ENCODE assay signal across 12 cellular contexts in genomic region chr21:42614391-42614790, GRCh38. TPM values are rescaled to one million over a fixed set of nuclear protein-coding genes. Genes with fewer than 3 reads are reported as not detected.
DNase-seq lines count a peak whose midpoint lies in the region; ATAC-seq, FAIRE-seq and TF ChIP-seq lines count a peak whose summit lies in the region.
"Had no signal": no experiment of that assay in that cellular context is flagged by ENCODE, and none has a peak within 500 bp of the region (broad histone marks: within the 10 kb centered on the region; RNA-seq: fewer than 3 reads in every experiment).

No MANE protein-coding gene starts in this region.

- H3K27ac Mint-ChIP-seq in activated CD4-positive, alpha-beta T cell treated with anti-CD3 and anti-CD28 coated beads, Interleukin-2, amount 10 ng/mL, durations not matched to agents 24 days and 14 days: no peak overlapping the region
- H3K27ac Mint-ChIP-seq: HFFc6 had no signal

- H3K4me3 ChIP-seq in Loucy (ENCODE audit: low read length, poor library complexity, severe bottlenecking) (peak overlapping the region; percentile 70), K562 (no peak overlapping the region)
- H3K4me3 ChIP-seq: SJSA1 had no signal

- H3K4me1 Mint-ChIP-seq in activated CD4-positive, alpha-beta T cell treated with anti-CD3 and anti-CD28 coated beads, Interleukin-2, amount 10 ng/mL, durations not matched to agents 24 days and 14 days: peaks cover 11% of the 10 kb centered on the region

- TF ChIP-seq RAD21 in K562 (CRISPR knock-in tag; conservative IDR thresholded peaks at IDR 0.05 in 1 of 2, IDR thresholded peaks at IDR 0.05 in 1 of 2): no peak

- DNase-seq in activated CD4-positive, alpha-beta T cell treated with anti-CD3 and anti-CD28 coated beads, Interleukin-2, amount 10 ng/mL, durations not matched to agents 24 days and 14 days: peak; percentile 88
- DNase-seq in K562 (ENCODE audit: extremely low read depth in 1 of 4, low spot score in 3 of 4) (no peak), middle frontal gyrus (ENCODE audit: extremely low spot score, low spot score) (no peak), dermis blood vessel endothelial cell (no peak), erythroblast (lab: John Stamatoyannopoulos, UW) (no peak)
- peak; percentile 55 for DNase-seq in stimulated activated CD4-positive, alpha-beta T cell treated with anti-CD3 and anti-CD28 coated beads, Interleukin-1b, Interleukin-23, amount 100 ng/mL, for 48 hours
- DNase-seq: HFFc6, left ventricle myocardium superior, NCI-H1694 had no signal

- TF ChIP-seq POLR2A in K562 (conservative IDR thresholded peaks at IDR 0.05): no peak
- no peak for TF ChIP-seq POLR2A in erythroblast (IDR thresholded peaks at IDR 0.05; ENCODE audit: low read length)

- 7% methylated on average over 9 of the region's 9 CpGs for WGBS in K562 (ENCODE audit: insufficient coverage, low coverage, missing lambda C conversion rate)

- peak; percentile 16; the same call in 2 of the 3 replicates for ATAC-seq in K562
- ATAC-seq in HG02763 (IDR thresholded peaks at IDR 0.05; ENCODE audit: unreplicated experiment): no peak
- ATAC-seq: left ventricle myocardium superior had no signal

- H3K9me3 ChIP-seq in Loucy (ENCODE audit: insufficient read depth, low read depth, low read length) (peaks cover 6% of the 10 kb centered on the region; the same call in 1 of the 2 replicates), K562 (replicated peaks; ENCODE audit: control insufficient read depth, insufficient read depth, low read depth, low read length) (no peaks in the 10 kb centered on the region)

- H3K27me3 ChIP-seq in Loucy (ENCODE audit: insufficient read depth, low read length, poor library complexity, severe bottlenecking) (no peaks in the 10 kb centered on the region), K562 (ENCODE audit: control insufficient read depth in 2 of 2, insufficient read depth in 2 of 2, low read length in 2 of 2) (peaks cover 26 to 55% of the 10 kb centered on the region in 2 experiments)

- BruUV-seq in K562 (replicated peaks; lab: Mats Ljungman, UMichigan): no TSS peak

- no peaks in the 10 kb centered on the region for H3K9me1 ChIP-seq in K562 (ENCODE audit: control insufficient read depth, insufficient read depth, low read length)

- H2AFZ ChIP-seq in Loucy (ENCODE audit: low read length) (peak overlapping the region; percentile 83), K562 (ENCODE audit: low read depth, low read length) (no peak overlapping the region)

- peak overlapping the region; percentile 33 for H3K9ac ChIP-seq in Loucy (ENCODE audit: low read depth, low read length, poor library complexity, severe bottlenecking)
- no peak overlapping the region for H3K9ac ChIP-seq in K562 (ENCODE audit: insufficient read depth in 1 of 2, low read depth in 2 of 2, low read length in 2 of 2)

- H3K9me3 Mint-ChIP-seq in activated CD4-positive, alpha-beta T cell treated with anti-CD3 and anti-CD28 coated beads, Interleukin-2, amount 10 ng/mL, durations not matched to agents 24 days and 14 days: no peaks in the 10 kb centered on the region

- TF ChIP-seq CTCF in Loucy (conservative IDR thresholded peaks at IDR 0.05; ENCODE audit: low read length): no peak
- TF ChIP-seq CTCF in K562 (IDR thresholded peaks at IDR 0.05 in 2 of 3, conservative IDR thresholded peaks at IDR 0.05 in 1 of 3; ENCODE audit: insufficient read depth in 2 of 3, low read depth in 1 of 3, low read length in 3 of 3): no peak

- H4K20me1 ChIP-seq in Loucy (ENCODE audit: insufficient read depth, low read length, poor library complexity, severe bottlenecking) (no peaks in the 10 kb centered on the region), K562 (replicated peaks; ENCODE audit: control insufficient read depth, insufficient read depth, low read length) (peaks cover 5% of the 10 kb centered on the region; the same call in 1 of the 2 replicates)

- no peak for FAIRE-seq in K562 (lab: Jason Lieb, UNC)

- H3K27ac ChIP-seq in K562 (ENCODE audit: extremely low read depth, low read depth, low read length): no peak overlapping the region
- H3K27ac ChIP-seq: SJSA1 had no signal

- no peaks in the 10 kb centered on the region for H3F3A ChIP-seq in Loucy (ENCODE audit: low read depth)

- in situ Hi-C loops in K562 (cut with MboI): no loop called here

- no peaks in the 10 kb centered on the region for H3K79me2 ChIP-seq in Loucy (ENCODE audit: insufficient read depth, low read length)
- no peaks in the 10 kb centered on the region for H3K79me2 ChIP-seq in K562 (ENCODE audit: control insufficient read depth, insufficient read depth, low read length)

- H3K4me2 ChIP-seq in Loucy (ENCODE audit: low read depth, low read length, poor library complexity, severe bottlenecking): peak overlapping the region; percentile 90
- no peak overlapping the region; the same call in 1 of the 2 replicates for H3K4me2 ChIP-seq in K562 (ENCODE audit: insufficient read depth, low read length)

- H3K36me3 Mint-ChIP-seq in activated CD4-positive, alpha-beta T cell treated with anti-CD3 and anti-CD28 coated beads, Interleukin-2, amount 10 ng/mL, durations not matched to agents 24 days and 14 days (ENCODE audit: low read depth): no peaks in the 10 kb centered on the region

- TF ChIP-seq EP300 in K562 (IDR thresholded peaks at IDR 0.05; ENCODE audit: low read length): no peak

- peaks cover 13% of the 10 kb centered on the region for H3K27me3 Mint-ChIP-seq in activated CD4-positive, alpha-beta T cell treated with anti-CD3 and anti-CD28 coated beads, Interleukin-2, amount 10 ng/mL, durations not matched to agents 24 days and 14 days

- intact Hi-C loops in activated CD4-positive, alpha-beta T cell treated with anti-CD3 and anti-CD28 coated beads, Interleukin-2, amount 10 ng/mL, durations not matched to agents 24 days and 14 days (cut with micrococcal nuclease): loop anchor here (2.0 to 10.0 kb wide), 3 partner anchors 70 to 197 kb away; no protein-coding TSS in a partner anchor
- intact Hi-C loops in K562 (cut with micrococcal nuclease): no loop called here

- no peaks in the 10 kb centered on the region for H3K9me2 ChIP-seq in Loucy (replicated peaks; ENCODE audit: low read depth, low read length)

- CTCF ChIA-PET in K562 (lab: Yijun Ruan, JAX; ENCODE audit: low intra/inter-chr PET ratio): no interaction called here

- no peaks in the 10 kb centered on the region for H3K36me3 ChIP-seq in Loucy (ENCODE audit: insufficient read depth, low read length)
- H3K36me3 ChIP-seq in K562 (ENCODE audit: control insufficient read depth, insufficient read depth, low read length): no peaks in the 10 kb centered on the region
- H3K36me3 ChIP-seq: SJSA1 had no signal

- H3K4me3 Mint-ChIP-seq in activated CD4-positive, alpha-beta T cell treated with anti-CD3 and anti-CD28 coated beads, Interleukin-2, amount 10 ng/mL, durations not matched to agents 24 days and 14 days: no peak overlapping the region
- H3K4me3 Mint-ChIP-seq: HFFc6 had no signal

- POLR2A ChIA-PET in K562 (lab: Yijun Ruan, JAX): interaction anchor here (0.5 to 1.0 kb wide), 6 partner anchors 21 to 425 kb away, joined by 3 to 6 read pairs (median 4); no protein-coding TSS in a partner anchor

- H3K4me1 ChIP-seq in Loucy (ENCODE audit: insufficient read depth, low read length, poor library complexity, severe bottlenecking) (peaks cover 26% of the 10 kb centered on the region), K562 (replicated peaks in 1 of 2; ENCODE audit: control insufficient read depth in 2 of 2, insufficient read depth in 2 of 2, low read length in 2 of 2) (peaks cover 3 to 18% of the 10 kb centered on the region in 2 experiments; a peak in 3 of 5 replicates)
- H3K4me1 ChIP-seq: SJSA1 had no signal

TF ChIP-seq in K562, 482 proteins besides CTCF, POLR2A, EP300 and RAD21:
- TF ChIP-seq UBTF (IDR thresholded peaks at IDR 0.05; ENCODE audit: borderline replicate concordance in 1 of 2, low read depth in 2 of 2, low read length in 2 of 2) (0 out of 4 replicates have a peak, but pooled peaks of 1 of the 2 experiments have one; percentile 46), ARID2 (IDR thresholded peaks at IDR 0.05) (no peak)

RNA-seq across cellular contexts. Expression of gene PDE9A, which starts 39.0 kb away (rescaled TPM):
- 10.7 and 13.1 TPM in 2 replicates for total RNA-seq in activated CD4-positive, alpha-beta T cell treated with anti-CD3 and anti-CD28 coated beads, Interleukin-2, amount 10 ng/mL, durations not matched to agents 24 days and 14 days
- 0.12 and 0.63 TPM in 2 replicates for total RNA-seq in K562 (2011; cell fraction: chromatin; rRNA removed; ENCODE audit: low replicate concordance)
- total RNA-seq in K562 (2011; cell fraction: nucleolus; rRNA removed): 0.92 TPM in 1 of 2 replicates, not detected in the other
- not detected in 2 replicates for total RNA-seq in K562 (2011; cell fraction: nucleoplasm; rRNA removed)
- total RNA-seq in K562 (2014; rRNA removed): not detected in 2 replicates
- not detected in 2 replicates for total RNA-seq in K562 (2014; rRNA removed; fragmentation: Illumina TruSeq; extraction: Trizol)
- total RNA-seq in K562 (2015; rRNA removed; fragmentation: Illumina TruSeq; extraction: Trizol): not detected in 2 replicates
- total RNA-seq in K562 (2021): 0.27 TPM in 1 of 2 replicates, not detected in the other
- 0.07 TPM in 1 of 2 replicates, not detected in the other for polyA plus RNA-seq in K562 (2011; rRNA removed)
- 0.13 TPM in 1 of 2 replicates, not detected in the other for polyA plus RNA-seq in K562 (2011; cell fraction: cytosol; rRNA removed)
- 0.15 TPM in 1 of 2 replicates, not detected in the other for polyA plus RNA-seq in K562 (2011; cell fraction: nucleus; rRNA removed)
- not detected in 2 replicates for polyA plus RNA-seq in K562 (2012)
- not detected in 2 replicates for polyA plus RNA-seq in K562 (2014; fragmentation: Illumina TruSeq; extraction: Trizol)
- not detected for polyA plus RNA-seq in K562 (2014; fragmentation: Nextera tagmentation; extraction: Ambion mirVana)
- not detected in 2 replicates for polyA plus RNA-seq in K562 (2014; rRNA removed)
- polyA minus RNA-seq in K562 (2011; rRNA and poly(A)+ RNA removed): not detected in 2 replicates
- polyA minus RNA-seq in K562 (2011; cell fraction: cytosol; rRNA and poly(A)+ RNA removed): not detected in 2 replicates
- not detected in 2 replicates for polyA minus RNA-seq in K562 (2011; cell fraction: nucleus; rRNA and poly(A)+ RNA removed)
- 1.9 and 3.5 TPM in 2 replicates for total RNA-seq in dermis blood vessel endothelial cell
- total RNA-seq: HFFc6 had no signal

Comparison
In these comparisons a context has a peak if more than half of its experiments do, and no peak if none do; other contexts are left out.
1. DNase-seq: peak in activated CD4-positive, alpha-beta T cell treated with anti-CD3 and anti-CD28 coated beads, Interleukin-2, amount 10 ng/mL, durations not matched to agents 24 days and 14 days (single experiment) and stimulated activated CD4-positive, alpha-beta T cell treated with anti-CD3 and anti-CD28 coated beads, Interleukin-1b, Interleukin-23, amount 100 ng/mL, for 48 hours (single experiment); none in K562 (0 of 4), middle frontal gyrus (single experiment), dermis blood vessel endothelial cell (single experiment) and erythroblast (0 of 2).